17 cellular contexts compared by ENCODE assay signal in genomic region chr9:91530829-91531228, GRCh38.
DNase-seq lines count a peak whose midpoint lies in the region; FAIRE-seq and TF ChIP-seq lines count a peak whose summit lies in the region.
"Had no signal": no experiment of that assay in that cellular context is flagged by ENCODE, and none has a peak within 500 bp of the region (broad histone marks: within the 10 kb centered on the region; RNA-seq: fewer than 3 reads in every experiment).

No MANE protein-coding gene starts in this region.

- CTCF ChIA-PET in SK-N-SH (lab: Yijun Ruan, JAX), result no interaction called here

- H3K9me3 ChIP-seq in SK-N-SH, result no peaks in the 10 kb centered on the region
- no peaks in the 10 kb centered on the region for H3K9me3 ChIP-seq in adrenal gland (replicated peaks in 1 of 3)
- H3K9me3 ChIP-seq: SJCRH30 had no signal

- H3K18ac ChIP-seq in mesendoderm (ENCODE audit: low read length), result no peak overlapping the region

- TF ChIP-seq CTCF in AG10803 (conservative IDR thresholded peaks at IDR 0.05; ENCODE audit: low read length) (no peak), choroid plexus epithelial cell (conservative IDR thresholded peaks at IDR 0.05; ENCODE audit: low read depth, low read length) (no peak), SK-N-SH (IDR thresholded peaks at IDR 0.05) (no peak), adrenal gland (IDR thresholded peaks at IDR 0.05) (no peak)

- POLR2A ChIA-PET in SK-N-SH (lab: Yijun Ruan, JAX), result no interaction called here

- H3F3A ChIP-seq in SK-N-SH (replicated peaks; ENCODE audit: insufficient read depth), result no peaks in the 10 kb centered on the region

- FAIRE-seq in GM19239 (lab: Jason Lieb, UNC), result no peak
- FAIRE-seq: GM12892, H54 had no signal

- intact Hi-C loops in adrenal gland (cut with DNase I), result no loop called here

- DNase-seq in AG10803 (ENCODE audit: low read depth) (peak; percentile 41), MV-4-11 (lab: John Stamatoyannopoulos, UW) (peak; percentile 19), choroid plexus epithelial cell (ENCODE audit: low read depth) (peak; percentile 46), mesendoderm (peak; percentile 89), SK-N-SH (no peak), GM19239 (ENCODE audit: insufficient read length, low spot score) (no peak), adrenal gland (no peak)
- DNase-seq in NK-92 treated with Interleukin-12 subunit alpha and Interleukin-12 subunit beta, amount 100 ng/mL, for 24 hours (lab: John Stamatoyannopoulos, UW), result no peak
- DNase-seq: AML-193, Calu3, DND-41, GDM1, NCI-H187, SJCRH30, SW 1271 had no signal

- no peaks in the 10 kb centered on the region for H4K20me1 ChIP-seq in SK-N-SH (ENCODE audit: insufficient read depth)

- no peak overlapping the region for H2BK5ac ChIP-seq in mesendoderm (ENCODE audit: low read length)

- TF ChIP-seq RAD21 in SK-N-SH (IDR thresholded peaks at IDR 0.05; ENCODE audit: low read length), result no peak

- no peak overlapping the region for H3K4ac ChIP-seq in mesendoderm (ENCODE audit: low read depth, low read length)

- H2AFZ ChIP-seq in SK-N-SH (ENCODE audit: low read depth), result no peak overlapping the region

- no peak overlapping the region for H3K4me2 ChIP-seq in mesendoderm (ENCODE audit: low read length)
- no peak overlapping the region for H3K4me2 ChIP-seq in SK-N-SH

- H3K79me2 ChIP-seq in mesendoderm (ENCODE audit: control insufficient read depth, insufficient read depth, low read length) (no peaks in the 10 kb centered on the region), SK-N-SH (ENCODE audit: insufficient read depth) (no peaks in the 10 kb centered on the region)

- WGBS in mesendoderm (ENCODE audit: extremely low coverage, insufficient coverage, low lambda C conversion rate), result no CpG with 5 or more reads among the region's 2 CpGs
- WGBS in SK-N-SH (ENCODE audit: low lambda C conversion rate), result 38% methylated on average over 2 of the region's 2 CpGs
- WGBS in adrenal gland, 4 donors, result 52 to 71% (median 65%) methylated on average over 2 of the region's 2 CpGs

- H3K4me3 ChIP-seq in AG10803 (ENCODE audit: low read length) (no peak overlapping the region), choroid plexus epithelial cell (ENCODE audit: low read depth, low read length) (no peak overlapping the region), mesendoderm (ENCODE audit: low read length) (no peak overlapping the region), SK-N-SH (ENCODE audit: low read depth in 2 of 2, low read length in 1 of 2) (no peak overlapping the region), adrenal gland (no peak overlapping the region)
- H3K4me3 ChIP-seq: SJCRH30 had no signal

- H2BK15ac ChIP-seq in mesendoderm (replicated peaks; ENCODE audit: low read depth), result no peak overlapping the region

- no peaks in the 10 kb centered on the region for H3K27me3 ChIP-seq in mesendoderm (ENCODE audit: insufficient read depth, low read length, poor library complexity)
- H3K27me3 ChIP-seq in SK-N-SH (ENCODE audit: insufficient read depth), result no peaks in the 10 kb centered on the region
- H3K27me3 ChIP-seq in adrenal gland, result no peaks in the 10 kb centered on the region

- no peak overlapping the region for H3K27ac ChIP-seq in mesendoderm (ENCODE audit: low read depth, low read length)
- H3K27ac ChIP-seq in SK-N-SH (ENCODE audit: low read depth in 2 of 2, low read length in 1 of 2), result no peak overlapping the region
- H3K27ac ChIP-seq in adrenal gland, result no peak overlapping the region
- H3K27ac ChIP-seq: SJCRH30 had no signal

- no peak for TF ChIP-seq POLR2A in adrenal gland (IDR thresholded peaks at IDR 0.05)

- peaks cover 3% of the 10 kb centered on the region for H3K4me1 ChIP-seq in mesendoderm (ENCODE audit: control insufficient read depth, low read depth, low read length)
- no peaks in the 10 kb centered on the region for H3K4me1 ChIP-seq in SK-N-SH (ENCODE audit: control insufficient read depth in 1 of 2, insufficient read depth in 2 of 2, low read depth in 1 of 2, low read length in 1 of 2)
- H3K4me1 ChIP-seq in adrenal gland (replicated peaks in 1 of 2), result no peaks in the 10 kb centered on the region
- H3K4me1 ChIP-seq: SJCRH30 had no signal

- no peak overlapping the region for H3K23ac ChIP-seq in mesendoderm (ENCODE audit: low read length)

- H3K36me3 ChIP-seq in mesendoderm (ENCODE audit: control insufficient read depth, insufficient read depth, low read length) (no peaks in the 10 kb centered on the region), SK-N-SH (replicated peaks in 1 of 2; ENCODE audit: control insufficient read depth in 1 of 2, insufficient read depth in 2 of 2, low read length in 1 of 2) (no peaks in the 10 kb centered on the region), adrenal gland (replicated peaks in 1 of 2) (no peaks in the 10 kb centered on the region)
- H3K36me3 ChIP-seq: SJCRH30 had no signal

- H3K79me1 ChIP-seq in mesendoderm (ENCODE audit: low read length), result no peaks in the 10 kb centered on the region

- H2AK5ac ChIP-seq in mesendoderm (ENCODE audit: low read length), result no peak overlapping the region

- no peaks in the 10 kb centered on the region for H3K9me2 ChIP-seq in SK-N-SH

- no peak overlapping the region for H4K5ac ChIP-seq in mesendoderm (ENCODE audit: low read length)

- H2BK120ac ChIP-seq in mesendoderm (ENCODE audit: low read depth, low read length), result no peak overlapping the region

- H3K9ac ChIP-seq in mesendoderm (ENCODE audit: low read length) (no peak overlapping the region), SK-N-SH (no peak overlapping the region)

- no peak for TF ChIP-seq EP300 in SK-N-SH (IDR thresholded peaks at IDR 0.05; ENCODE audit: borderline replicate concordance in 1 of 2, low read depth in 1 of 2, low read length in 1 of 2)

- no peak overlapping the region for H4K8ac ChIP-seq in mesendoderm (ENCODE audit: low read depth, low read length)

- no peak overlapping the region for H3K56ac ChIP-seq in mesendoderm (ENCODE audit: low read length)

TF ChIP-seq in SK-N-SH, 30 proteins besides CTCF, POLR2A, EP300 and RAD21:
- TF ChIP-seq MEF2A (IDR thresholded peaks at IDR 0.05; ENCODE audit: borderline replicate concordance, low read depth), result no peak

Comparison
In these comparisons a context has a peak if more than half of its experiments do, and no peak if none do; other contexts are left out.
1. DNase-seq: peak in AG10803 (single experiment), MV-4-11 (single experiment), choroid plexus epithelial cell (single experiment) and mesendoderm (single experiment); none in SK-N-SH (single experiment), GM19239 (single experiment), adrenal gland (0 of 7) and NK-92 treated with Interleukin-12 subunit alpha and Interleukin-12 subunit beta, amount 100 ng/mL, for 24 hours (single experiment).